29 cellular contexts compared by ENCODE assay signal in genomic region chr21:32113486-32113885, GRCh38.
"Had no signal": no experiment of that assay in that cellular context is flagged by ENCODE, and none has a peak within 500 bp of the region (broad histone marks: within the 10 kb centered on the region; RNA-seq: fewer than 3 reads in every experiment).

No MANE protein-coding gene starts in this region.

- H3K27ac ChIP-seq: stomach, suprapubic skin, testis, thoracic aorta, thyroid gland, tibial artery, tibial nerve, transverse colon, upper lobe of left lung, upper lobe of right lung, uterus, vagina had no signal

- H3K36me3 ChIP-seq: stomach, suprapubic skin, thoracic aorta, thyroid gland, tibial artery, tibial nerve, transverse colon, upper lobe of left lung, upper lobe of right lung, uterus, vagina had no signal

- H3K27ac Mint-ChIP-seq: stimulated activated effector memory CD8-positive, alpha-beta T cell treated with anti-CD3 and anti-CD28 coated beads, Interleukin-12 subunit alpha, Interleukin-12 subunit beta, amount 100 ng/mL, for 72 hours; stimulated activated memory B cell treated with anti-CD40 and anti-IgM and Interleukin-4, amounts not matched to agents 10 μg/mL and 1 μg/mL and 100 μg/mL, for 72 hours; stimulated activated naive B cell treated with anti-CD40 and anti-IgM and Interleukin-4, amounts not matched to agents 10 μg/mL and 1 μg/mL and 100 μg/mL, for 72 hours; stimulated activated naive CD8-positive, alpha-beta T cell treated with anti-CD3 and anti-CD28 coated beads, Interleukin-15, amount 100 ng/mL, for 72 hours; stimulated activated naive CD8-positive, alpha-beta T cell treated with anti-CD3 and anti-CD28 coated beads, Interleukin-15, Interleukin-2, amounts not matched to agents 100 ng/mL and 50 ng/mL, for 24 hours; type B pancreatic cell had no signal

- ATAC-seq: stimulated activated effector memory CD8-positive, alpha-beta T cell treated with anti-CD3 and anti-CD28 coated beads, Interleukin-12 subunit alpha, Interleukin-12 subunit beta, amount 100 ng/mL, for 72 hours; stimulated activated memory B cell treated with anti-CD40 and anti-IgM and Interleukin-4, amounts not matched to agents 10 μg/mL and 1 μg/mL and 100 μg/mL, for 72 hours; stimulated activated naive B cell treated with anti-CD40 and anti-IgM and Interleukin-4, amounts not matched to agents 10 μg/mL and 1 μg/mL and 100 μg/mL, for 72 hours; stimulated activated naive CD8-positive, alpha-beta T cell treated with anti-CD3 and anti-CD28 coated beads, Interleukin-15, amount 100 ng/mL, for 72 hours; stimulated activated naive CD8-positive, alpha-beta T cell treated with anti-CD3 and anti-CD28 coated beads, Interleukin-15, Interleukin-2, amounts not matched to agents 100 U/mL and 50 U/mL, for 24 hours; upper lobe of right lung had no signal

- H3K27me3 Mint-ChIP-seq: stimulated activated naive CD8-positive, alpha-beta T cell treated with anti-CD3 and anti-CD28 coated beads, Interleukin-15, amount 100 ng/mL, for 72 hours; type B pancreatic cell had no signal

- H3K9me3 ChIP-seq: stomach, suprapubic skin, testis, thoracic aorta, thyroid gland, tibial artery, transverse colon, upper lobe of left lung, upper lobe of right lung, uterus, vagina had no signal

- DNase-seq: stimulated activated CD4-positive, alpha-beta T cell treated with anti-CD3 and anti-CD28 coated beads, Interleukin-2, amount 100 ng/mL, for 48 hours; stimulated activated CD4-positive, alpha-beta T cell treated with anti-CD3 and anti-CD28 coated beads, Interleukin-4, amount 100 ng/mL, for 1 hour; stimulated activated CD4-positive, alpha-beta T cell treated with anti-CD3 and anti-CD28 coated beads, Interleukin-4, amount 100 ng/mL, for 24 hours; stimulated activated CD4-positive, alpha-beta T cell treated with anti-CD3 and anti-CD28 coated beads, Interleukin-4, amount 100 ng/mL, for 4 hours; stimulated activated CD8-positive, alpha-beta memory T cell treated with anti-CD3 and anti-CD28 coated beads, Interleukin-4, amount 100 ng/mL, for 48 hours; stimulated activated naive B cell treated with anti-CD40 and anti-IgM and Interleukin-4, amounts not matched to agents 10 μg/mL and 1 μg/mL and 100 μg/mL, for 72 hours; stimulated activated naive CD4-positive, alpha-beta T cell; stimulated activated naive CD4-positive, alpha-beta T cell treated with Interleukin-2 at 50 U/mL for 16 hours; stimulated activated naive CD8-positive, alpha-beta T cell treated with anti-CD3 and anti-CD28 coated beads, Interleukin-15, amount 100 ng/mL, for 72 hours; stimulated activated naive CD8-positive, alpha-beta T cell treated with anti-CD3 and anti-CD28 coated beads, Interleukin-15, Interleukin-2, amounts not matched to agents 100 U/mL and 50 U/mL, for 24 hours; stomach; substantia nigra; testis; thyroid gland; tibial artery; transverse colon; trophoblast cell; upper lobe of left lung; upper lobe of right lung; uterus had no signal

- H3K9me3 Mint-ChIP-seq: stimulated activated effector memory CD8-positive, alpha-beta T cell treated with anti-CD3 and anti-CD28 coated beads, Interleukin-12 subunit alpha, Interleukin-12 subunit beta, amount 100 ng/mL, for 72 hours; stimulated activated memory B cell treated with anti-CD40 and anti-IgM and Interleukin-4, amounts not matched to agents 10 μg/mL and 1 μg/mL and 100 μg/mL, for 72 hours; stimulated activated naive CD8-positive, alpha-beta T cell treated with anti-CD3 and anti-CD28 coated beads, Interleukin-15, amount 100 ng/mL, for 72 hours; stimulated activated naive CD8-positive, alpha-beta T cell treated with anti-CD3 and anti-CD28 coated beads, Interleukin-15, Interleukin-2, amounts not matched to agents 100 ng/mL and 50 ng/mL, for 24 hours; type B pancreatic cell had no signal

- H3K4me3 ChIP-seq: stomach, suprapubic skin, testis, thoracic aorta, thyroid gland, tibial artery, tibial nerve, transverse colon, upper lobe of left lung, upper lobe of right lung, uterus, vagina had no signal

- H3K4me1 Mint-ChIP-seq: stimulated activated effector memory CD8-positive, alpha-beta T cell treated with anti-CD3 and anti-CD28 coated beads, Interleukin-12 subunit alpha, Interleukin-12 subunit beta, amount 100 ng/mL, for 72 hours; stimulated activated memory B cell treated with anti-CD40 and anti-IgM and Interleukin-4, amounts not matched to agents 10 μg/mL and 1 μg/mL and 100 μg/mL, for 72 hours; stimulated activated naive B cell treated with anti-CD40 and anti-IgM and Interleukin-4, amounts not matched to agents 10 μg/mL and 1 μg/mL and 100 μg/mL, for 72 hours; stimulated activated naive CD8-positive, alpha-beta T cell treated with anti-CD3 and anti-CD28 coated beads, Interleukin-15, amount 100 ng/mL, for 72 hours had no signal

- H3K36me3 Mint-ChIP-seq: stimulated activated effector memory CD8-positive, alpha-beta T cell treated with anti-CD3 and anti-CD28 coated beads, Interleukin-12 subunit alpha, Interleukin-12 subunit beta, amount 100 ng/mL, for 72 hours; stimulated activated memory B cell treated with anti-CD40 and anti-IgM and Interleukin-4, amounts not matched to agents 10 μg/mL and 1 μg/mL and 100 μg/mL, for 72 hours; stimulated activated naive B cell treated with anti-CD40 and anti-IgM and Interleukin-4, amounts not matched to agents 10 μg/mL and 1 μg/mL and 100 μg/mL, for 72 hours; type B pancreatic cell had no signal

- H3K27me3 ChIP-seq: stomach, suprapubic skin, testis, thyroid gland, tibial artery, tibial nerve, transverse colon, upper lobe of left lung, upper lobe of right lung, uterus, vagina had no signal

- FAIRE-seq: urothelium cell line had no signal

- H3K4me3 Mint-ChIP-seq: stimulated activated effector memory CD8-positive, alpha-beta T cell treated with anti-CD3 and anti-CD28 coated beads, Interleukin-12 subunit alpha, Interleukin-12 subunit beta, amount 100 ng/mL, for 72 hours; stimulated activated memory B cell treated with anti-CD40 and anti-IgM and Interleukin-4, amounts not matched to agents 10 μg/mL and 1 μg/mL and 100 μg/mL, for 72 hours; stimulated activated naive B cell treated with anti-CD40 and anti-IgM and Interleukin-4, amounts not matched to agents 10 μg/mL and 1 μg/mL and 100 μg/mL, for 72 hours; stimulated activated naive CD8-positive, alpha-beta T cell treated with anti-CD3 and anti-CD28 coated beads, Interleukin-15, amount 100 ng/mL, for 72 hours; stimulated activated naive CD8-positive, alpha-beta T cell treated with anti-CD3 and anti-CD28 coated beads, Interleukin-15, Interleukin-2, amounts not matched to agents 100 ng/mL and 50 ng/mL, for 24 hours; type B pancreatic cell had no signal

- H3K4me1 ChIP-seq: stomach, suprapubic skin, testis, thyroid gland, tibial artery, tibial nerve, transverse colon, upper lobe of left lung, upper lobe of right lung, uterus, vagina had no signal
